ENCODE assay signal across 11 cellular contexts in the genomic region with DNA sequence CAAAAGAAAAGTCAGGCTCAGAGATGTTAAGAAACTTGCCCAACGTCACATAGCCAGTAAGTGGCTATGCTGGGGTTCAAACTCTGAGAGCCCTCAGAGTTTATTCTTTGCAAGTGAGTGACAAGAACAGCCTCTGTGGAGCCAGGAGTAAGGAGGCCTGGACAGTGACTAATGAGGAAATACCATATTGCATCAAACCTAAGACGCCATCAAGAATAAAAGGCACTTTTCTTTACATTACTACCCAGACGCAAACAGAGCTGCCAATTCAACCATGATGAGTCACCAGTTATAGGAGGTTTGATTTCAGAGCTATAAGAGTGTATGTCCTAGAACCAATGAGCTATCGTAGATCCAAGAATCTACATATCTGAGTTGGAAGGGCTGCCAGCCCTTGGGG. TPM values are rescaled to one million over a fixed set of nuclear protein-coding genes. Genes with fewer than 3 reads are reported as not detected.
A peak's percentile ranks its signal among the peaks of the same experiment; 100 is the strongest.
DNase-seq lines count a peak whose midpoint lies in the region; ATAC-seq and TF ChIP-seq lines count a peak whose summit lies in the region.
"Had no signal": no experiment of that assay in that cellular context is flagged by ENCODE, and none has a peak within 500 bp of the region (broad histone marks: within the 10 kb centered on the region; RNA-seq: fewer than 3 reads in every experiment).

No MANE protein-coding gene starts in this region.

- 54 to 71% methylated on average over 2 to 4 of the region's 4 CpGs for WGBS in gastroesophageal sphincter (ENCODE audit: low coverage in 1 of 2), 2 donors
- WGBS in upper lobe of left lung, 2 donors, result 61 to 69% methylated on average over 4 of the region's 4 CpGs

- peaks cover 0 to 73% of the 10 kb centered on the region in 2 donors for H3K36me3 ChIP-seq in gastroesophageal sphincter
- peaks cover 46 to 74% (median 68%) of the 10 kb centered on the region in 4 donors for H3K36me3 ChIP-seq in upper lobe of left lung

- H3K4me1 ChIP-seq in gastroesophageal sphincter, result peaks cover 8 to 100% (median 45%) of the 10 kb centered on the region in 3 donors
- H3K4me1 ChIP-seq in upper lobe of left lung, result peaks cover 52 to 79% (median 73%) of the 10 kb centered on the region in 4 donors

- H3K4me3 ChIP-seq in gastroesophageal sphincter (no peak overlapping the region), upper lobe of left lung (no peak overlapping the region)

- TF ChIP-seq EP300 in gastroesophageal sphincter (IDR thresholded peaks at IDR 0.05) (no peak), upper lobe of left lung (IDR thresholded peaks at IDR 0.05) (no peak)

- no peaks in the 10 kb centered on the region for H3K27me3 Mint-ChIP-seq in activated naive CD4-positive, alpha-beta T cell treated with anti-CD3 and anti-CD28 coated beads, Interleukin-2, amount 10 ng/mL, durations not matched to agents 7 days and 5 days
- H3K27me3 Mint-ChIP-seq in activated naive CD8-positive, alpha-beta T cell treated with anti-CD3 and anti-CD28 coated beads, Interleukin-2, amount 50 U/mL, for 24 hours, result no peaks in the 10 kb centered on the region

- H3K27me3 ChIP-seq in gastroesophageal sphincter (no peaks in the 10 kb centered on the region), upper lobe of left lung (no peaks in the 10 kb centered on the region)

- no peak for ATAC-seq in activated naive CD4-positive, alpha-beta T cell treated with anti-CD3 and anti-CD28 coated beads, Interleukin-2, amount 50 U/mL, for 72 hours
- no peak for ATAC-seq in activated naive CD8-positive, alpha-beta T cell treated with anti-CD3 and anti-CD28 coated beads, Interleukin-2, amount 50 U/mL, for 24 hours
- no peak for ATAC-seq in gastroesophageal sphincter
- ATAC-seq in upper lobe of left lung (ENCODE audit: low FRiP score in 2 of 2), result no peak
- no peak for ATAC-seq in HG02852 (IDR thresholded peaks at IDR 0.05; ENCODE audit: unreplicated experiment)

- H3K4me3 Mint-ChIP-seq in activated naive CD4-positive, alpha-beta T cell treated with anti-CD3 and anti-CD28 coated beads, Interleukin-2, amount 10 ng/mL, durations not matched to agents 7 days and 5 days, result no peak overlapping the region
- no peak overlapping the region for H3K4me3 Mint-ChIP-seq in activated naive CD8-positive, alpha-beta T cell treated with anti-CD3 and anti-CD28 coated beads, Interleukin-2, amount 50 U/mL, for 24 hours

- CTCF ChIA-PET in activated naive CD4-positive, alpha-beta T cell treated with anti-CD3 and anti-CD28 coated beads, Interleukin-2, amount 10 ng/mL, durations not matched to agents 7 days and 5 days (lab: Charles Lee), result interaction anchor here (1.0 to 5.7 kb wide), 3 partner anchors 9 to 133 kb away, joined by 5 to 91 read pairs (median 10); no protein-coding TSS in a partner anchor

- no peak for DNase-seq in activated naive CD4-positive, alpha-beta T cell treated with anti-CD3 and anti-CD28 coated beads, Interleukin-2, amount 10 ng/mL, durations not matched to agents 7 days and 5 days
- DNase-seq in activated naive CD4-positive, alpha-beta T cell treated with anti-CD3 and anti-CD28 coated beads, Interleukin-2, amount 50 U/mL, for 72 hours (ENCODE audit: low spot score in 2 of 2), result no peak
- DNase-seq in activated naive CD8-positive, alpha-beta T cell treated with anti-CD3 and anti-CD28 coated beads, Interleukin-2, amount 50 U/mL, for 24 hours, result no peak
- DNase-seq in upper lobe of left lung, result no peak
- DNase-seq in stimulated activated CD4-positive, alpha-beta T cell treated with anti-CD3 and anti-CD28 coated beads, Interleukin-4, amount 100 ng/mL, for 4 hours, result no peak
- no peak for DNase-seq in LoVo (ENCODE audit: low spot score)
- DNase-seq: central memory CD4-positive, alpha-beta T cell; NCI-H1417 had no signal

- H3K9me3 Mint-ChIP-seq in activated naive CD4-positive, alpha-beta T cell treated with anti-CD3 and anti-CD28 coated beads, Interleukin-2, amount 10 ng/mL, durations not matched to agents 7 days and 5 days, result no peaks in the 10 kb centered on the region
- H3K9me3 Mint-ChIP-seq in activated naive CD4-positive, alpha-beta T cell treated with anti-CD3 and anti-CD28 coated beads, Interleukin-2, amount 50 U/mL, for 72 hours, result no peaks in the 10 kb centered on the region
- H3K9me3 Mint-ChIP-seq in activated naive CD8-positive, alpha-beta T cell treated with anti-CD3 and anti-CD28 coated beads, Interleukin-2, amount 50 U/mL, for 24 hours, result no peaks in the 10 kb centered on the region

- H3K27ac Mint-ChIP-seq in activated naive CD4-positive, alpha-beta T cell treated with anti-CD3 and anti-CD28 coated beads, Interleukin-2, amount 10 ng/mL, durations not matched to agents 7 days and 5 days, result peak overlapping the region; percentile 82
- H3K27ac Mint-ChIP-seq in activated naive CD4-positive, alpha-beta T cell treated with anti-CD3 and anti-CD28 coated beads, Interleukin-2, amount 50 U/mL, for 72 hours, result peak overlapping the region in 1 of 2 donors; percentile 95
- peak overlapping the region; percentile 78 for H3K27ac Mint-ChIP-seq in activated naive CD8-positive, alpha-beta T cell treated with anti-CD3 and anti-CD28 coated beads, Interleukin-2, amount 50 U/mL, for 24 hours

- H3K9me3 ChIP-seq in gastroesophageal sphincter (no peaks in the 10 kb centered on the region), upper lobe of left lung (no peaks in the 10 kb centered on the region)

- peaks cover 56% of the 10 kb centered on the region for H3K36me3 Mint-ChIP-seq in activated naive CD4-positive, alpha-beta T cell treated with anti-CD3 and anti-CD28 coated beads, Interleukin-2, amount 10 ng/mL, durations not matched to agents 7 days and 5 days
- peaks cover 18 to 30% of the 10 kb centered on the region in 2 donors for H3K36me3 Mint-ChIP-seq in activated naive CD4-positive, alpha-beta T cell treated with anti-CD3 and anti-CD28 coated beads, Interleukin-2, amount 50 U/mL, for 72 hours
- H3K36me3 Mint-ChIP-seq in activated naive CD8-positive, alpha-beta T cell treated with anti-CD3 and anti-CD28 coated beads, Interleukin-2, amount 50 U/mL, for 24 hours (ENCODE audit: low read depth), result peaks cover 46% of the 10 kb centered on the region

- peaks cover 6% of the 10 kb centered on the region for H3K4me1 Mint-ChIP-seq in activated naive CD4-positive, alpha-beta T cell treated with anti-CD3 and anti-CD28 coated beads, Interleukin-2, amount 10 ng/mL, durations not matched to agents 7 days and 5 days
- H3K4me1 Mint-ChIP-seq in activated naive CD8-positive, alpha-beta T cell treated with anti-CD3 and anti-CD28 coated beads, Interleukin-2, amount 50 U/mL, for 24 hours, result peaks cover 19% of the 10 kb centered on the region

- TF ChIP-seq POLR2A in gastroesophageal sphincter (IDR thresholded peaks at IDR 0.05) (no peak), upper lobe of left lung (IDR thresholded peaks at IDR 0.05) (no peak)

- H3K27ac ChIP-seq in gastroesophageal sphincter (peak overlapping the region in 3 of 4 donors; percentile 97 to 98 (median 97)), upper lobe of left lung (peak overlapping the region; percentile 94 to 100 (median 98))

- no peak for TF ChIP-seq CTCF in gastroesophageal sphincter (IDR thresholded peaks at IDR 0.05)
- no peak for TF ChIP-seq CTCF in upper lobe of left lung (IDR thresholded peaks at IDR 0.05)

RNA-seq across cellular contexts. Expression of a gene that starts 9.4 kb away (rescaled TPM):
- 10 to 100 TPM; 49.3 to 62.6 TPM for total RNA-seq in activated naive CD4-positive, alpha-beta T cell treated with anti-CD3 and anti-CD28 coated beads, Interleukin-2, amount 50 U/mL, for 72 hours
- 100 to 1,000 TPM; 150 to 356 (median 227) TPM for total RNA-seq in gastroesophageal sphincter
- total RNA-seq in upper lobe of left lung, result 100 to 1,000 TPM; 140 to 425 (median 202) TPM

RNA-seq across cellular contexts. Expression of a gene that starts 22.0 kb away (rescaled TPM):
- not detected for total RNA-seq in activated naive CD4-positive, alpha-beta T cell treated with anti-CD3 and anti-CD28 coated beads, Interleukin-2, amount 50 U/mL, for 72 hours
- 10 to 100 TPM in 1 of 4 donors, 1 to 10 TPM in 1, under 1 TPM in 2; 0.35 to 44.5 (median 1.3) TPM for total RNA-seq in gastroesophageal sphincter
- 1 to 10 TPM in 5 of 6 donors, not detected in 1; 1.1 to 4.8 (median 2.1) TPM for total RNA-seq in upper lobe of left lung
- total RNA-seq: mononuclear cell had no signal

RNA-seq across cellular contexts. Expression of a gene that starts 42.9 kb away (rescaled TPM):
- 1 to 10 TPM; 1.1 to 2.8 TPM for total RNA-seq in activated naive CD4-positive, alpha-beta T cell treated with anti-CD3 and anti-CD28 coated beads, Interleukin-2, amount 50 U/mL, for 72 hours
- total RNA-seq in gastroesophageal sphincter, result 10 to 100 TPM in 1 of 4 donors, 1 to 10 TPM in 1, under 1 TPM in 1, not detected in 1; 0.62 to 19.9 (median 5.2) TPM
- total RNA-seq in upper lobe of left lung, result 100 to 1,000 TPM; 153 to 594 (median 346) TPM

RNA-seq across cellular contexts. Expression of a gene that starts 51.5 kb away (rescaled TPM):
- 1 to 10 TPM; 2.0 to 3.1 TPM for total RNA-seq in activated naive CD4-positive, alpha-beta T cell treated with anti-CD3 and anti-CD28 coated beads, Interleukin-2, amount 50 U/mL, for 72 hours
- 100 to 1,000 TPM in 3 of 4 donors, 10 to 100 TPM in 1; 86.5 to 139 (median 119) TPM for total RNA-seq in gastroesophageal sphincter
- 100 to 1,000 TPM in 5 of 6 donors, 10 to 100 TPM in 1; 84.9 to 207 (median 150) TPM for total RNA-seq in upper lobe of left lung

Comparison
In these comparisons a context has a peak if more than half of its experiments do, and no peak if none do; other contexts are left out.
1. RNA of a gene that starts 42.9 kb away (total RNA-seq): 153 to 594 TPM in upper lobe of left lung; 0.62 to 19.9 TPM in gastroesophageal sphincter and 1.1 to 2.8 TPM in activated naive CD4-positive, alpha-beta T cell treated with anti-CD3 and anti-CD28 coated beads, Interleukin-2, amount 50 U/mL, for 72 hours; every median in the first group is over 4 times any median in the second.